ENCODE assay signal across 8 cellular contexts in genomic region chr10:56622335-56622973, GRCh38.
DNase-seq lines count a peak whose midpoint lies in the region; ATAC-seq and TF ChIP-seq lines count a peak whose summit lies in the region.

No MANE protein-coding gene starts in this region.

- H2AFZ ChIP-seq in osteoblast (ENCODE audit: low read length) = no peak overlapping the region

- H3K4me1 ChIP-seq in osteoblast (ENCODE audit: insufficient read depth, low read length) = no peaks in the 10 kb centered on the region

- H3K9me3 ChIP-seq in osteoblast (ENCODE audit: low read depth, low read length) = peaks cover 4% of the 10 kb centered on the region

- H3K36me3 Mint-ChIP-seq in T-helper 1 cell treated with Interleukin-12 subunit alpha and Interleukin-12 subunit beta and Interleukin-4 antibody, amounts not matched to agents 30 μg/mL and 1 μg/mL, for 36 hours (ENCODE audit: low read depth) = no peaks in the 10 kb centered on the region
- peaks cover 9% of the 10 kb centered on the region for H3K36me3 Mint-ChIP-seq in memory B cell
- H3K36me3 Mint-ChIP-seq in chondrocyte (ENCODE audit: low read depth) = no peaks in the 10 kb centered on the region

- DNase-seq in T-helper 1 cell = no peak
- peak; percentile 14 for DNase-seq in NCI-H345 treated with DMSO at 0.1 percent for 48 hours (lab: John Stamatoyannopoulos, UW; ENCODE audit: unreplicated experiment)
- DNase-seq in memory B cell (ENCODE audit: low spot score in 2 of 2) = peak in 1 of 2 donors; percentile 25
- no peak for DNase-seq in NK-92 (lab: John Stamatoyannopoulos, UW; ENCODE audit: unreplicated experiment)
- no peak for DNase-seq in osteoblast (ENCODE audit: insufficient read length, low spot score, missing footprints)
- no peak for DNase-seq in chondrocyte (ENCODE audit: low spot score)

- H3K27me3 ChIP-seq in osteoblast (ENCODE audit: insufficient read depth, low read length) = no peaks in the 10 kb centered on the region

- no peak overlapping the region for H3K4me3 ChIP-seq in osteoblast (ENCODE audit: insufficient read depth, low read length)

- peak; percentile 76 for ATAC-seq in HG02759 (IDR thresholded peaks at IDR 0.05; ENCODE audit: unreplicated experiment)
- peak; percentile 96 for ATAC-seq in memory B cell (ENCODE audit: low read depth)

- no peak overlapping the region for H3K27ac ChIP-seq in osteoblast (ENCODE audit: low read depth, low read length)

- no peak overlapping the region for H3K27ac Mint-ChIP-seq in T-helper 1 cell treated with Interleukin-12 subunit alpha and Interleukin-12 subunit beta and Interleukin-4 antibody, amounts not matched to agents 30 μg/mL and 1 μg/mL, for 36 hours
- peak overlapping the region; percentile 94 for H3K27ac Mint-ChIP-seq in memory B cell
- no peak overlapping the region for H3K27ac Mint-ChIP-seq in chondrocyte (ENCODE audit: unreplicated experiment)

- peak overlapping the region; percentile 32 for H3K4me3 Mint-ChIP-seq in T-helper 1 cell treated with Interleukin-12 subunit alpha and Interleukin-12 subunit beta and Interleukin-4 antibody, amounts not matched to agents 30 μg/mL and 1 μg/mL, for 36 hours
- peak overlapping the region; percentile 73 for H3K4me3 Mint-ChIP-seq in memory B cell
- no peak overlapping the region for H3K4me3 Mint-ChIP-seq in chondrocyte (ENCODE audit: unreplicated experiment)

- H3K36me3 ChIP-seq in osteoblast (ENCODE audit: insufficient read depth, low read length) = no peaks in the 10 kb centered on the region

- peaks cover 3% of the 10 kb centered on the region for H3K4me1 Mint-ChIP-seq in T-helper 1 cell treated with Interleukin-12 subunit alpha and Interleukin-12 subunit beta and Interleukin-4 antibody, amounts not matched to agents 30 μg/mL and 1 μg/mL, for 36 hours (ENCODE audit: low read depth)
- H3K4me1 Mint-ChIP-seq in memory B cell (peaks cover 28% of the 10 kb centered on the region), chondrocyte (ENCODE audit: low read depth) (no peaks in the 10 kb centered on the region)

- TF ChIP-seq CTCF in osteoblast (IDR thresholded peaks at IDR 0.05; ENCODE audit: extremely low read depth, low read depth, low read length) (no peak), chondrocyte (IDR thresholded peaks at IDR 0.05) (no peak)

- no peaks in the 10 kb centered on the region for H3K27me3 Mint-ChIP-seq in T-helper 1 cell treated with Interleukin-12 subunit alpha and Interleukin-12 subunit beta and Interleukin-4 antibody, amounts not matched to agents 30 μg/mL and 1 μg/mL, for 36 hours (ENCODE audit: low read depth)
- H3K27me3 Mint-ChIP-seq in memory B cell = no peaks in the 10 kb centered on the region
- no peaks in the 10 kb centered on the region for H3K27me3 Mint-ChIP-seq in chondrocyte (ENCODE audit: low read depth)

- H3K4me2 ChIP-seq in osteoblast (ENCODE audit: insufficient read depth, low read length) = no peak overlapping the region

- no peaks in the 10 kb centered on the region for H4K20me1 ChIP-seq in osteoblast (ENCODE audit: insufficient read depth, low read length)

- peaks cover 3% of the 10 kb centered on the region for H3K9me3 Mint-ChIP-seq in T-helper 1 cell treated with Interleukin-12 subunit alpha and Interleukin-12 subunit beta and Interleukin-4 antibody, amounts not matched to agents 30 μg/mL and 1 μg/mL, for 36 hours
- H3K9me3 Mint-ChIP-seq in memory B cell (no peaks in the 10 kb centered on the region), chondrocyte (ENCODE audit: low read depth) (no peaks in the 10 kb centered on the region)

- H3K79me2 ChIP-seq in osteoblast (ENCODE audit: insufficient read depth, low read length) = no peaks in the 10 kb centered on the region
